ENCODE assay signal across 8 cellular contexts in the genomic region with DNA sequence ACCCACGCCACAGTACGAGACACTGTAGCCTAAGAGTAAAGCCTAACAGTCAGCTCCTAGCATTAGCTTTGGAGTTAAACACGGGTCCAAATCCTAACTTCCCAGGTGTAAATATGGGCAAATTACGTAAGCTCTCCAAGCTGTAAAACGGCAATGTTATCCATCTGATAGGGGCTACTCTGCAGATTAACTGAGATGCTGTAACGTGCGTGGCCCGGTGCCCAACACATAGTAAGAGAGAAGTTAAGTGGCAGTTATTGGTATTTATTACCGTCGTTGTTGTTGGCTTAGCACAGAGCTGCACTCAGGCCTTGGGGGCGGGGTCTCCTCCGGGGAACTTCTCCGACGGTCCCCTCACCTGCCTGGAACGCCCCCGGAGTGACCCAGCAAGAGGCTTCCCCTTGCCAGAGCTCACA. TPM values are rescaled to one million over a fixed set of nuclear protein-coding genes. Genes with fewer than 3 reads are reported as not detected.
DNase-seq lines count a peak whose midpoint lies in the region; ATAC-seq, FAIRE-seq and TF ChIP-seq lines count a peak whose summit lies in the region.

No MANE protein-coding gene starts in this region.

- peaks cover 0 to 4% (median 0%) of the 10 kb centered on the region in 3 donors for H3K36me3 ChIP-seq in skeletal muscle tissue (ENCODE audit: control insufficient read depth in 3 of 3, insufficient read depth in 3 of 3, low read length in 3 of 3)

- no peaks in the 10 kb centered on the region for H3K27me3 ChIP-seq in foreskin keratinocyte
- H3K27me3 ChIP-seq in skeletal muscle tissue (ENCODE audit: control insufficient read depth in 3 of 3, insufficient read depth in 3 of 3, low read length in 3 of 3), result no peaks in the 10 kb centered on the region

- H3K27ac ChIP-seq in foreskin keratinocyte, result peak overlapping the region; percentile 83
- H3K27ac ChIP-seq in skeletal muscle tissue (ENCODE audit: low read depth, low read length), result peak overlapping the region; percentile 96

- H3K4me1 Mint-ChIP-seq in T-cell, result peaks cover 69 to 73% (median 70%) of the 10 kb centered on the region in 3 donors

- DNase-seq in T-cell, result no peak
- DNase-seq in foreskin keratinocyte, result no peak
- DNase-seq in NCI-H187 (lab: John Stamatoyannopoulos, UW), result no peak
- no peak for DNase-seq in NOMO-1 treated with DMSO at 0.1 percent for 48 hours (lab: John Stamatoyannopoulos, UW; ENCODE audit: unreplicated experiment)
- DNase-seq in HTR-8/SVneo (ENCODE audit: insufficient read length, low spot score), result no peak

- POLR2A ChIA-PET in T-cell (lab: Charles Lee), result interaction anchor here (0.5 to 2.9 kb wide), 6 partner anchors 13 to 1328 kb away, joined by 3 to 27 read pairs (median 3); a partner anchor contains a TSS

- H3K27ac Mint-ChIP-seq in T-cell, result peak overlapping the region; percentile 97 to 98

- CTCF ChIA-PET in T-cell (lab: Charles Lee), result interaction anchor here (0.6 to 4.6 kb wide), 12 partner anchors 9 to 273 kb away, joined by 3 to 80 read pairs (median 4); a partner anchor contains a TSS

- no peak for TF ChIP-seq CTCF in foreskin keratinocyte (conservative IDR thresholded peaks at IDR 0.05)

- H3K27me3 Mint-ChIP-seq in T-cell, result no peaks in the 10 kb centered on the region

- H3K9me3 Mint-ChIP-seq in T-cell, result no peaks in the 10 kb centered on the region

- no peaks in the 10 kb centered on the region for H3K36me3 Mint-ChIP-seq in T-cell

- no peaks in the 10 kb centered on the region for H3K9me3 ChIP-seq in skeletal muscle tissue (ENCODE audit: control insufficient read depth in 3 of 3, low read length in 3 of 3)

- FAIRE-seq in HTR-8/SVneo (lab: Jason Lieb, UNC), result no peak

- peak overlapping the region; percentile 98 to 99 (median 99) for H3K4me3 Mint-ChIP-seq in T-cell

- H3K4me3 ChIP-seq in skeletal muscle tissue (ENCODE audit: low read length in 3 of 3), result peak overlapping the region; percentile 92 to 93 (median 92)

- peaks cover 20% of the 10 kb centered on the region for H3K4me1 ChIP-seq in foreskin keratinocyte
- H3K4me1 ChIP-seq in skeletal muscle tissue (ENCODE audit: control insufficient read depth in 3 of 3, insufficient read depth in 3 of 3, low read length in 3 of 3), result peaks cover 45 to 55% (median 46%) of the 10 kb centered on the region in 3 donors

- ATAC-seq in GM21528 (IDR thresholded peaks at IDR 0.05; ENCODE audit: low FRiP score, unreplicated experiment) (peak; percentile 2), T-cell (replicated peaks in 1 of 4) (peak in 1 of 4 experiments; percentile 11), foreskin keratinocyte (no peak), HG02798 (IDR thresholded peaks at IDR 0.05; ENCODE audit: poor library complexity, unreplicated experiment) (no peak)

- H3K9ac ChIP-seq in skeletal muscle tissue (ENCODE audit: low read depth in 1 of 3, low read length in 3 of 3), result peak overlapping the region; percentile 92 to 94 (median 94)

RNA-seq across cellular contexts. Expression of a gene that starts 0.5 kb away (rescaled TPM):
- 10 to 100 TPM; 42.3 to 48.2 (median 44.6) TPM for total RNA-seq in T-cell
- 115 and 121 TPM in 2 replicates for total RNA-seq in foreskin keratinocyte
- polyA plus RNA-seq in foreskin keratinocyte, result 142 and 153 TPM in 2 replicates
- total RNA-seq in skeletal muscle tissue, result 30.3 TPM

RNA-seq across cellular contexts. Expression of a gene that starts 7.1 kb away (rescaled TPM):
- total RNA-seq in T-cell (100 to 1,000 TPM; 157 to 295 (median 263) TPM), foreskin keratinocyte (207 and 209 TPM in 2 replicates), skeletal muscle tissue (71.0 TPM)
- polyA plus RNA-seq in foreskin keratinocyte, result 259 and 272 TPM in 2 replicates

RNA-seq across cellular contexts. Expression of a gene that starts 23.8 kb away (rescaled TPM):
- total RNA-seq in T-cell (under 1 TPM in 4 of 5 donors, not detected in 1; 0.08 to 0.15 (median 0.09) TPM), foreskin keratinocyte (0.68 and 0.78 TPM in 2 replicates), skeletal muscle tissue (11.0 TPM)
- polyA plus RNA-seq in foreskin keratinocyte, result 0.27 and 0.41 TPM in 2 replicates
